In the genomic region with DNA sequence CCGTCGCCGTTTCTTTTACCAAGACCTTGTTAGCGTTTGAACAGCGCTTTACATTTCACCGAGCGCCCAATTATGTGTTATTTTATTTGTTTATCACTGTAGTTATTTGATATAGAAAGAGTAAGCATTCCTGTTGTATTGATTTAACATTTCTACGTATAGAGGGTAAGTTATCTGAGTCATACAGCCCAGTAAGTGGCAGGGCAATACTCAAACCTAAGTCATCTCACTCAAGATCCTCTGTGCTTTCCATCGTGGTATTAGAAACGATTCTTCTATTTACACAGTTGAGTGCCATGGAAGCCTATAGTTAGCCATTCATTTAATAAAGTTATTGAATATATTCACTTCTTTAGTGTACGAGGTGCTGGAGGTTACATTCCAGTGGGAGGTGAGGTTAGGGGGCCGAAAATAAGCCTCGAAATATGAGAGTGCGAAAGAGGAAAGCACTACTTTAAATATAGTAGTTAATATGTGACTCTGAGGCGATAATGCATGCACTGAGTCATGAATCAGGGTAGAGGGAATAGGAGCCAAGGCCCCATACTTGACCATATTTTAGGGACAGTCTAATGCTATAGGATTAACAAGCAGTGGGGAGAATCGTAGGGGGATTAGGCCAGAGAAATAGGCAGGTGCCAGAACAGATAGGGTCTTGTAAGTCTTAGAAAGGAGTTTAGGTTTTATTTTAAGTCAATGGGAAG, we compare ENCODE assay signal across 8 cellular contexts. TPM values are rescaled to one million over a fixed set of nuclear protein-coding genes. Genes with fewer than 3 reads are reported as not detected.
DNase-seq lines count a peak whose midpoint lies in the region; ATAC-seq, FAIRE-seq and TF ChIP-seq lines count a peak whose summit lies in the region.

No MANE protein-coding gene starts in this region.

- H3K4me3 ChIP-seq in Panc1 (ENCODE audit: low read depth in 2 of 2, low read length in 2 of 2), result peak overlapping the region; percentile 95 to 98
- H3K4me3 ChIP-seq in fibroblast of lung (replicated peaks in 1 of 4; ENCODE audit: control extremely low read depth in 1 of 4, insufficient read depth in 1 of 4, low read depth in 3 of 4, low read length in 4 of 4), result peak overlapping the region; percentile 94 to 100 (median 98)
- H3K4me3 ChIP-seq in gastrocnemius medialis, result peak overlapping the region; percentile 55 to 92 (median 76)

- POLR2A ChIA-PET in Panc1 (lab: Charles Lee), result no interaction called here

- ATAC-seq in Panc1 (no peak), gastrocnemius medialis (no peak), HG03025 (IDR thresholded peaks at IDR 0.05; ENCODE audit: low FRiP score, unreplicated experiment) (no peak), GM21528 (IDR thresholded peaks at IDR 0.05; ENCODE audit: low FRiP score, unreplicated experiment) (no peak)

- DNase-seq in GM12891 (ENCODE audit: insufficient read length, low spot score), result no peak
- no peak for DNase-seq in Panc1 (ENCODE audit: low read depth, low spot score)
- DNase-seq in fibroblast of lung (ENCODE audit: low read depth in 2 of 2), result no peak
- no peak for DNase-seq in gastrocnemius medialis
- DNase-seq in NCI-H2029 treated with DMSO at 0.1 percent for 48 hours (lab: John Stamatoyannopoulos, UW), result no peak
- no peak for DNase-seq in GF-D8 (lab: John Stamatoyannopoulos, UW)

- no peaks in the 10 kb centered on the region for H3K9me3 ChIP-seq in Panc1 (ENCODE audit: control insufficient read depth, insufficient read depth, low read depth, low read length)
- H3K9me3 ChIP-seq in fibroblast of lung (ENCODE audit: control insufficient read depth, insufficient read depth, low read depth, low read length), result no peaks in the 10 kb centered on the region
- no peaks in the 10 kb centered on the region for H3K9me3 ChIP-seq in gastrocnemius medialis

- intact Hi-C loops in Panc1 (cut with micrococcal nuclease; ENCODE audit: unreplicated experiment) (no loop called here), gastrocnemius medialis (cut with DNase I; ENCODE audit: low total_unique reads) (loop anchor here (2.0 to 5.0 kb wide), 3 partner anchors 63 to 667 kb away; partner anchors contain the start of gene PARP11)

- no peak for TF ChIP-seq CTCF in Panc1 (IDR thresholded peaks at IDR 0.05)
- TF ChIP-seq CTCF in fibroblast of lung (conservative IDR thresholded peaks at IDR 0.05 in 1 of 2, IDR thresholded peaks at IDR 0.05 in 1 of 2; ENCODE audit: low read depth in 1 of 2, low read length in 2 of 2), result no peak
- TF ChIP-seq CTCF in gastrocnemius medialis (IDR thresholded peaks at IDR 0.05 in 4 of 5, conservative IDR thresholded peaks at IDR 0.05 in 1 of 5), result no peak

- FAIRE-seq in GM12891 (lab: Jason Lieb, UNC), result peak; percentile 33

- no peaks in the 10 kb centered on the region for H4K20me1 ChIP-seq in fibroblast of lung (ENCODE audit: control insufficient read depth, extremely low read depth, insufficient read depth, low read length)

- H3K79me2 ChIP-seq in fibroblast of lung (ENCODE audit: control insufficient read depth, insufficient read depth, low read length), result peaks cover 50% of the 10 kb centered on the region

- in situ Hi-C loops in Panc1 (cut with HindIII; ENCODE audit: low pct_unique_long_range_greater_than_20kb, low sequenced_read_pairs) (no loop called here), gastrocnemius medialis (cut with MboI; ENCODE audit: low sequenced_read_pairs in 4 of 4) (loop anchor here in 2 of 4 donors (25.0 kb wide), 1 partner anchor 227 kb away; the partner anchor contains the start of gene TIGAR (in 2 of the 2))

- H3K27ac ChIP-seq in Panc1 (ENCODE audit: low read length), result peak overlapping the region; percentile 96
- H3K27ac ChIP-seq in fibroblast of lung (ENCODE audit: insufficient read depth, low read length), result peak overlapping the region; percentile 99
- H3K27ac ChIP-seq in gastrocnemius medialis, result peak overlapping the region in 2 of 4 donors; percentile 91 to 94

- H3K36me3 ChIP-seq in Panc1 (ENCODE audit: control insufficient read depth, insufficient read depth, low read length), result peaks cover 20% of the 10 kb centered on the region
- no peaks in the 10 kb centered on the region for H3K36me3 ChIP-seq in fibroblast of lung (ENCODE audit: control insufficient read depth, insufficient read depth, low read length)
- no peaks in the 10 kb centered on the region for H3K36me3 ChIP-seq in gastrocnemius medialis

- TF ChIP-seq POLR2A in GM12891 (IDR thresholded peaks at IDR 0.05; ENCODE audit: low read depth, low read length) (no peak), gastrocnemius medialis (IDR thresholded peaks at IDR 0.05) (no peak)

- peak overlapping the region; percentile 67 for H3K9ac ChIP-seq in fibroblast of lung (ENCODE audit: insufficient read depth, low read length)

- H3K4me1 ChIP-seq in Panc1 (ENCODE audit: control insufficient read depth, insufficient read depth, low read length) (peaks cover 11% of the 10 kb centered on the region; the same call in 1 of the 2 replicates), fibroblast of lung (ENCODE audit: control insufficient read depth, extremely low read depth, insufficient read depth, low read length) (peaks cover 2% of the 10 kb centered on the region), gastrocnemius medialis (peaks cover 15 to 16% of the 10 kb centered on the region in 2 donors)

- H2AFZ ChIP-seq in fibroblast of lung (ENCODE audit: low read length), result peak overlapping the region; percentile 99

- peak overlapping the region; percentile 87 for H3K4me2 ChIP-seq in fibroblast of lung (ENCODE audit: extremely low read depth, insufficient read depth, low read length)

- CTCF ChIA-PET in Panc1 (lab: Charles Lee), result no interaction called here

- H3K27me3 ChIP-seq in Panc1 (ENCODE audit: control insufficient read depth, insufficient read depth, low read length), result no peaks in the 10 kb centered on the region
- H3K27me3 ChIP-seq in fibroblast of lung (ENCODE audit: control insufficient read depth, insufficient read depth, low read length), result no peaks in the 10 kb centered on the region
- H3K27me3 ChIP-seq in gastrocnemius medialis, result no peaks in the 10 kb centered on the region

- TSS peak; percentile 95 for BruUV-seq in Panc1 (replicated peaks; lab: Mats Ljungman, UMichigan)

TF ChIP-seq in GM12891, 5 proteins besides CTCF, POLR2A, EP300 and RAD21:
- no peak for TF ChIP-seq POLR2AphosphoS5 (IDR thresholded peaks at IDR 0.05; ENCODE audit: low read depth, low read length)
- TF ChIP-seq SPI1 (IDR thresholded peaks at IDR 0.05; ENCODE audit: low read depth, low read length), result no peak
- no peak for TF ChIP-seq PAX5 (IDR thresholded peaks at IDR 0.05; ENCODE audit: insufficient read depth, low read length, severe bottlenecking)
- no peak for TF ChIP-seq TAF1 (IDR thresholded peaks at IDR 0.05; ENCODE audit: low read depth, low read length)
- no peak for TF ChIP-seq POU2F2 (IDR thresholded peaks at IDR 0.05; ENCODE audit: low read depth, low read length)

RNA-seq across cellular contexts. Expression of gene RAD51AP1, which starts 0.6 kb away (rescaled TPM):
- 25.9 TPM for polyA plus RNA-seq in GM12891 (2012; ENCODE audit: low read depth, missing spikeins)
- total RNA-seq in Panc1 (2021; ENCODE audit: unreplicated experiment) (18.1 TPM), fibroblast of lung (1.0 and 4.1 TPM in 2 replicates), gastrocnemius medialis (1 to 10 TPM in 2 of 4 donors, under 1 TPM in 1, not detected in 1; 0.65 to 1.7 (median 1.7) TPM)
- polyA plus RNA-seq in Panc1 (2012; ENCODE audit: insufficient read length), result 4.3 TPM
- 11.0 and 28.9 TPM in 2 replicates for polyA plus RNA-seq in fibroblast of lung
- polyA plus RNA-seq in fibroblast of lung (2012), result 5.0 and 14.8 TPM in 2 replicates
- polyA minus RNA-seq in fibroblast of lung (ENCODE audit: low replicate concordance), result 0.59 TPM in 1 of 2 replicates, not detected in the other

RNA-seq across cellular contexts. Expression of gene DYRK4, which starts 22.7 kb away (rescaled TPM):
- polyA plus RNA-seq in GM12891 (2012; ENCODE audit: low read depth, missing spikeins), result 33.6 TPM
- total RNA-seq in Panc1 (2021; ENCODE audit: unreplicated experiment), result 13.3 TPM
- polyA plus RNA-seq in Panc1 (2012; ENCODE audit: insufficient read length), result 19.1 TPM
- total RNA-seq in fibroblast of lung, result 57.0 and 63.1 TPM in 2 replicates
- polyA plus RNA-seq in fibroblast of lung, result 42.2 and 55.2 TPM in 2 replicates
- polyA plus RNA-seq in fibroblast of lung (2012), result 48.8 and 59.1 TPM in 2 replicates
- polyA minus RNA-seq in fibroblast of lung (ENCODE audit: low replicate concordance), result 13.7 and 18.6 TPM in 2 replicates
- total RNA-seq in gastrocnemius medialis, result 10 to 100 TPM; 20.1 to 28.9 (median 21.1) TPM
